ENCODE assay signal across 7 cellular contexts in genomic region chr16:78094998-78095397, GRCh38.
"Had no signal": no experiment of that assay in that cellular context is flagged by ENCODE, and none has a peak within 500 bp of the region (broad histone marks: within the 10 kb centered on the region; RNA-seq: fewer than 3 reads in every experiment).

No MANE protein-coding gene starts in this region.

- DNase-seq: GM23248, GOT3, H7, KG1 had no signal

- H3K9ac ChIP-seq: GM23248 had no signal

- H2AFZ ChIP-seq: GM23248 had no signal

- FAIRE-seq: HepG2 had no signal

- ATAC-seq: HCT116, HepG2 had no signal

- H3K36me3 ChIP-seq: HAP-1 had no signal

- H3K27ac ChIP-seq: GM23248 had no signal

- H3K4me3 ChIP-seq: GM23248, HAP-1 had no signal
